ENCODE assay signal across 8 cellular contexts in the genomic region with DNA sequence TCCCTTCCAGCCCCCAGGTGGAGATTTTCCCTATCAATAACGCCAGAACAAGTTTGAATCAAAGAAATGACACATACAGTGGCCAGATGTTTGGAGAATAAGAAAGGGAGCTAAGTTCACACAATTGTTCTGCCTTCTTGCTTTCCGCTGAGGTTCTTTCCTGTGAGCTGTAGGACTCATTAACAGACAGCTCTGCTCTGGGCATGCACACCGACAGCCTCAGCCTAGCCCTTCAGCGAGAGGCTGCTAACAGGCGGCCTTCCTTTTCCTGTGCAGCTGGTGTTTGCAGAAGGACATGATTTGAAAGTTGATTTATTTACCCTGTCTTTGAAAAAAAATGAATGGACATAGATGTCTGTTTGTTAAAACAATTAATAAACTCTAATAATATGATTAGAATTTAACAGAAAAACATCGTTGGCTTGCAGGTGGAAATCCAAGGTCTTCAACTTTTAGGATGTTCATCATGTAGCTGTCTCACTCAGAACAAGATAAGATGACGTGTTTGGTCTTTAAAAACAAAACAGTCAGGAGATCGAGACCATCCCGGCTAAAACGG.
A peak's percentile ranks its signal among the peaks of the same experiment; 100 is the strongest.
DNase-seq lines count a peak whose midpoint lies in the region; ATAC-seq and FAIRE-seq lines count a peak whose summit lies in the region.

No MANE protein-coding gene starts in this region.

- peak; percentile 51 for DNase-seq in DMS153 (lab: John Stamatoyannopoulos, UW)
- DNase-seq in NCI-H128 (lab: John Stamatoyannopoulos, UW; ENCODE audit: unreplicated experiment), result peak; percentile 1
- no peak for DNase-seq in activated naive CD8-positive, alpha-beta T cell treated with anti-CD3 and anti-CD28 coated beads for 36 hours
- no peak for DNase-seq in NCI-H526 (lab: John Stamatoyannopoulos, UW)
- DNase-seq in urothelium cell line (ENCODE audit: low spot score), result no peak

- H3K27ac Mint-ChIP-seq in activated naive CD8-positive, alpha-beta T cell treated with anti-CD3 and anti-CD28 coated beads for 36 hours, result no peak overlapping the region
- H3K27ac Mint-ChIP-seq in stimulated activated naive CD8-positive, alpha-beta T cell treated with anti-CD3 and anti-CD28 coated beads, Interleukin-15, Interleukin-2, amounts not matched to agents 100 ng/mL and 50 ng/mL, for 24 hours, result peak overlapping the region; percentile 12

- no peaks in the 10 kb centered on the region for H3K9me3 Mint-ChIP-seq in activated naive CD8-positive, alpha-beta T cell treated with anti-CD3 and anti-CD28 coated beads for 36 hours
- no peaks in the 10 kb centered on the region for H3K9me3 Mint-ChIP-seq in stimulated activated naive CD8-positive, alpha-beta T cell treated with anti-CD3 and anti-CD28 coated beads, Interleukin-15, Interleukin-2, amounts not matched to agents 100 ng/mL and 50 ng/mL, for 24 hours

- ATAC-seq in GM21515 (IDR thresholded peaks at IDR 0.05; ENCODE audit: unreplicated experiment), result peak; percentile 67
- no peak for ATAC-seq in HG02798 (IDR thresholded peaks at IDR 0.05; ENCODE audit: poor library complexity, unreplicated experiment)

- no peaks in the 10 kb centered on the region for H3K36me3 Mint-ChIP-seq in activated naive CD8-positive, alpha-beta T cell treated with anti-CD3 and anti-CD28 coated beads for 36 hours
- no peaks in the 10 kb centered on the region for H3K36me3 Mint-ChIP-seq in stimulated activated naive CD8-positive, alpha-beta T cell treated with anti-CD3 and anti-CD28 coated beads, Interleukin-15, Interleukin-2, amounts not matched to agents 100 ng/mL and 50 ng/mL, for 24 hours (ENCODE audit: low read depth)

- peak overlapping the region; percentile 25 for H3K4me3 Mint-ChIP-seq in activated naive CD8-positive, alpha-beta T cell treated with anti-CD3 and anti-CD28 coated beads for 36 hours
- peak overlapping the region; percentile 69 for H3K4me3 Mint-ChIP-seq in stimulated activated naive CD8-positive, alpha-beta T cell treated with anti-CD3 and anti-CD28 coated beads, Interleukin-15, Interleukin-2, amounts not matched to agents 100 ng/mL and 50 ng/mL, for 24 hours

- H3K4me1 Mint-ChIP-seq in activated naive CD8-positive, alpha-beta T cell treated with anti-CD3 and anti-CD28 coated beads for 36 hours, result peaks cover 22% of the 10 kb centered on the region
- peaks cover 46% of the 10 kb centered on the region for H3K4me1 Mint-ChIP-seq in stimulated activated naive CD8-positive, alpha-beta T cell treated with anti-CD3 and anti-CD28 coated beads, Interleukin-15, Interleukin-2, amounts not matched to agents 100 ng/mL and 50 ng/mL, for 24 hours (ENCODE audit: low read depth)

- no peaks in the 10 kb centered on the region for H3K27me3 Mint-ChIP-seq in activated naive CD8-positive, alpha-beta T cell treated with anti-CD3 and anti-CD28 coated beads for 36 hours
- H3K27me3 Mint-ChIP-seq in stimulated activated naive CD8-positive, alpha-beta T cell treated with anti-CD3 and anti-CD28 coated beads, Interleukin-15, Interleukin-2, amounts not matched to agents 100 ng/mL and 50 ng/mL, for 24 hours, result no peaks in the 10 kb centered on the region

- FAIRE-seq in urothelium cell line (lab: Jason Lieb, UNC), result no peak

Comparison
In these comparisons a context has a peak if more than half of its experiments do, and no peak if none do; other contexts are left out.
1. DNase-seq: peak in DMS153 (single experiment) and NCI-H128 (single experiment); none in activated naive CD8-positive, alpha-beta T cell treated with anti-CD3 and anti-CD28 coated beads for 36 hours (single experiment), NCI-H526 (0 of 2) and urothelium cell line (single experiment).